Comparison of ENCODE assay signal across 24 cellular contexts in the genomic region with DNA sequence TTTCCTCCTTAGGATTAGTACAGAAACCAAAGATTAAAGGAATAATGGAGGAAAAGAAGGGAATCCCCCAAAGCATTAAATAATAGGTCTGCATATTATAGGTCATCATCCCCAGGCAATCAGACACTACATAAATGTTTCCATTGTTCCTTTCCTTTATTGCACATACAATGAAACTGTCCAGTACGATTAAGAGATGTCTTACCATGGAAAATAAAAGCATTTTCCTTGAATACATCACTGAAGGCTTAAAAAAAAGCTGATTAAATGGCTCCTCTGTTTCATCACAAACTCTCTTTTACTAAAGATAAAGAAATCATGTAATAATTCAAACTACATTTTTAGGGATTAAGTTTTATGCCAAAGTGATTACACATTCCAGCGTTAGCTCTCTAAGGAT.
"Had no signal": no experiment of that assay in that cellular context is flagged by ENCODE, and none has a peak within 500 bp of the region (broad histone marks: within the 10 kb centered on the region; RNA-seq: fewer than 3 reads in every experiment).

No MANE protein-coding gene starts in this region.

- DNase-seq: hypothalamus; immature natural killer cell; kidney; left colon; left lung; mesendoderm; naive B cell; natural killer cell; nephron progenitor cell; occipital lobe; psoas muscle; right cardiac atrium; stimulated activated CD4-positive, alpha-beta T cell treated with anti-CD3 and anti-CD28 coated beads, Interleukin-12 subunit alpha, Interleukin-12 subunit beta, amount 100 ng/mL, for 4 hours; stimulated activated CD4-positive, alpha-beta T cell treated with anti-CD3 and anti-CD28 coated beads, Interleukin-15, amount 100 ng/mL, for 24 hours; stimulated activated CD4-positive, alpha-beta T cell treated with anti-CD3 and anti-CD28 coated beads, Interleukin-2, amount 100 ng/mL, for 24 hours; stimulated activated CD4-positive, alpha-beta T cell treated with anti-CD3 and anti-CD28 coated beads, Interleukin-4, amount 100 ng/mL, for 1 hour; stimulated activated naive B cell treated with anti-CD40 and anti-IgM and Interleukin-4, amounts not matched to agents 10 μg/mL and 1 μg/mL and 100 μg/mL, for 72 hours; stimulated activated naive CD8-positive, alpha-beta T cell treated with anti-CD3 and anti-CD28 coated beads, Interleukin-15, Interleukin-2, amounts not matched to agents 100 U/mL and 50 U/mL, for 24 hours; stomach; testis; thyroid gland; transverse colon; upper lobe of left lung had no signal

- ATAC-seq: left colon; left lung; natural killer cell; psoas muscle; right cardiac atrium; sciatic nerve; stimulated activated naive B cell treated with anti-CD40 and anti-IgM and Interleukin-4, amounts not matched to agents 10 μg/mL and 1 μg/mL and 100 μg/mL, for 72 hours; stimulated activated naive CD8-positive, alpha-beta T cell treated with anti-CD3 and anti-CD28 coated beads, Interleukin-15, Interleukin-2, amounts not matched to agents 100 U/mL and 50 U/mL, for 24 hours had no signal
